ENCODE assay signal across 9 cellular contexts in the genomic region with DNA sequence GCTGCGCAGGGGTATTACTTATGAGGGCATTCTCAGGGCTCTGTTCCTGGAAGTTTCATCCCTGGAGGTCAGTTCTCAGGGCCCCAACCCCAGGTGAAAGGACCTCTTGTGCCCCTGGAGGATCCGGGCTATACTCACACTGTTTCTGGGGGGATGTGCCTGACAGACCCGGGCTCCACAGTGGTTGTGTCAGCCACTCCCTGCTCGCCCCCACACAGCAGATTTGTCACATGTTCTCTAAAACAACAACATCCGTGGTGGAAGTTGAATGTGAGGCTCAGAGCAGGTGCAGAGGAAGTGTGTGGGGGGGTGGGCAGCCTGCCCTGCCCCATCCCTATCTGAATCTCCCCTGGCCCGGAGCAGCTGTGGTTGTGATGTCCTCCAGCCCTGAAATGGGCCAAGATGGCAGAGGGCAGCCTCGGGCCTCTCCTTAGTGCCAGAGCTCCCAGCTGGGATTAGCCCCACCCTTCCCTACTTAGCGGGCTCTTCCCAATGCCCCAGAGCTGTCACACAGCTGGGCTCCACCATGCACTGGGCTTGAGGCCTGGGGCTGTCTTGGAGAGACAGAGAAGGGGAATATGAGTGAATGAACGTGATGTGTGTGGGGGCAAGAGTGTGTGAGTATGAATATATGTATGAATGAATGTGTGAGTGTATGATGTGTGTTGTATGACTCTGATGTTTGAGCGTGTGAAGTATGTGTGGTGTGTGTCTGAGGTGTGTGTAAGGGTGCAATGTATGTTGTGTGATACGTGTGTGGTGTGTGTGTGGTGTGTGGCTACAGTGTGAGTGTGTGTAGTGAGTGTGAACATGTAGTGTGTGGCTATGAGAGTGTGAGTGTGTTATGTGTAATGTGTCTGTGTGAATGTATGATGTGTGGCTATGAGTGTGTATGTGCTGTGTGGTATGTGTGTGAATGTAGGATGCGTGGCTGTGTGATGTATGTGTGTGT. TPM values are rescaled to one million over a fixed set of nuclear protein-coding genes. Genes with fewer than 3 reads are reported as not detected.
DNase-seq lines count a peak whose midpoint lies in the region; ATAC-seq, FAIRE-seq and TF ChIP-seq lines count a peak whose summit lies in the region.
"Had no signal": no experiment of that assay in that cellular context is flagged by ENCODE, and none has a peak within 500 bp of the region (broad histone marks: within the 10 kb centered on the region; RNA-seq: fewer than 3 reads in every experiment).

No MANE protein-coding gene starts in this region.

- H3K4me1 ChIP-seq in liver (ENCODE audit: control insufficient read depth in 4 of 4, insufficient read depth in 4 of 4, low read length in 3 of 4) (peaks cover 0 to 7% (median 1%) of the 10 kb centered on the region in 4 donors), BE2C (no peaks in the 10 kb centered on the region)

- no peak for FAIRE-seq in H54 (lab: Jason Lieb, UNC)

- H3K36me3 ChIP-seq in liver (ENCODE audit: control insufficient read depth in 4 of 4, insufficient read depth in 3 of 4, low read depth in 1 of 4, low read length in 3 of 4) (no peaks in the 10 kb centered on the region), BE2C (no peaks in the 10 kb centered on the region), WERI-Rb-1 (no peaks in the 10 kb centered on the region)

- peak; percentile 58 to 60 for DNase-seq in activated CD4-positive, alpha-beta T cell treated with anti-CD3 and anti-CD28 coated beads, Interleukin-2, amount 50 U/mL, for 4 hours
- DNase-seq in BE2C = no peak
- no peak for DNase-seq in H54 (ENCODE audit: insufficient read length, low spot score)
- no peak for DNase-seq in WERI-Rb-1
- no peak for DNase-seq in NCI-H510A (lab: John Stamatoyannopoulos, UW)

- H3K27ac ChIP-seq in liver (ENCODE audit: low read depth in 1 of 2, low read length in 2 of 2) (peak overlapping the region; percentile 54 to 58), WERI-Rb-1 (no peak overlapping the region)

- TF ChIP-seq RAD21 in liver (IDR thresholded peaks at IDR 0.05) = no peak

- ATAC-seq in GM19372 (IDR thresholded peaks at IDR 0.05; ENCODE audit: low read depth, unreplicated experiment) (peak; percentile 56), HG03175 (IDR thresholded peaks at IDR 0.05; ENCODE audit: unreplicated experiment) (peak; percentile 55)

- H3K4me3 ChIP-seq in liver (ENCODE audit: low read depth in 1 of 3, low read length in 3 of 3) = no peak overlapping the region
- H3K4me3 ChIP-seq in BE2C (ENCODE audit: low read depth, low read length) = no peak overlapping the region
- no peak overlapping the region for H3K4me3 ChIP-seq in WERI-Rb-1 (ENCODE audit: low read depth, low read length)

- TF ChIP-seq CTCF in liver (IDR thresholded peaks at IDR 0.05; ENCODE audit: low read depth, low read length, missing input control) = no peak
- no peak for TF ChIP-seq CTCF in BE2C (IDR thresholded peaks at IDR 0.05; ENCODE audit: low read depth, low read length)
- no peak for TF ChIP-seq CTCF in WERI-Rb-1 (IDR thresholded peaks at IDR 0.05; ENCODE audit: low read depth, low read length)

- no peaks in the 10 kb centered on the region for H3K27me3 ChIP-seq in liver (ENCODE audit: control insufficient read depth in 4 of 4, insufficient read depth in 4 of 4, low read length in 3 of 4)
- no peaks in the 10 kb centered on the region for H3K27me3 ChIP-seq in BE2C
- peaks cover 85% of the 10 kb centered on the region for H3K27me3 ChIP-seq in WERI-Rb-1 (ENCODE audit: insufficient read depth, low read depth, severe bottlenecking)

- WGBS in liver = 75% methylated on average over 12 of the region's 12 CpGs

- no peak overlapping the region for H3K9ac ChIP-seq in liver (ENCODE audit: low read depth in 1 of 2, low read length in 2 of 2)

- TF ChIP-seq POLR2A in H54 (IDR thresholded peaks at IDR 0.05; ENCODE audit: low read depth, low read length) = no peak

- H3K9me3 ChIP-seq in liver (ENCODE audit: control insufficient read depth in 4 of 4, low read length in 3 of 4) (no peaks in the 10 kb centered on the region), BE2C (no peaks in the 10 kb centered on the region), WERI-Rb-1 (ENCODE audit: severe bottlenecking) (peaks cover 9% of the 10 kb centered on the region)

TF ChIP-seq in liver, 16 proteins besides CTCF, POLR2A, EP300 and RAD21:
- no peak for TF ChIP-seq TAF1 (conservative IDR thresholded peaks at IDR 0.05)
- TF ChIP-seq, protein P1, sequence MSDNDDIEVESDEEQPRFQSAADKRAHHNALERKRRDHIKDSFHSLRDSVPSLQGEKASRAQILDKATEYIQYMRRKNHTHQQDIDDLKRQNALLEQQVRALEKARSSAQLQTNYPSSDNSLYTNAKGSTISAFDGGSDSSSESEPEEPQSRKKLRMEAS (IDR thresholded peaks at IDR 0.05) = no peak
- TF ChIP-seq HNF4G (IDR thresholded peaks at IDR 0.05) = no peak
- TF ChIP-seq JUND (IDR thresholded peaks at IDR 0.05) = no peak
- no peak for TF ChIP-seq YY1 (IDR thresholded peaks at IDR 0.05)
- no peak for TF ChIP-seq FOXA2 (IDR thresholded peaks at IDR 0.05)
- no peak for TF ChIP-seq EGR1 (IDR thresholded peaks at IDR 0.05; ENCODE audit: low read depth in 2 of 2)
- no peak for TF ChIP-seq SP1 (IDR thresholded peaks at IDR 0.05)
- no peak for TF ChIP-seq GABPA (IDR thresholded peaks at IDR 0.05 in 1 of 2, conservative IDR thresholded peaks at IDR 0.05 in 1 of 2)
- no peak for TF ChIP-seq RXRA (IDR thresholded peaks at IDR 0.05)
- TF ChIP-seq NR2F2 (IDR thresholded peaks at IDR 0.05) = no peak
- TF ChIP-seq FOXA1 (IDR thresholded peaks at IDR 0.05) = no peak
- TF ChIP-seq, protein P2, sequence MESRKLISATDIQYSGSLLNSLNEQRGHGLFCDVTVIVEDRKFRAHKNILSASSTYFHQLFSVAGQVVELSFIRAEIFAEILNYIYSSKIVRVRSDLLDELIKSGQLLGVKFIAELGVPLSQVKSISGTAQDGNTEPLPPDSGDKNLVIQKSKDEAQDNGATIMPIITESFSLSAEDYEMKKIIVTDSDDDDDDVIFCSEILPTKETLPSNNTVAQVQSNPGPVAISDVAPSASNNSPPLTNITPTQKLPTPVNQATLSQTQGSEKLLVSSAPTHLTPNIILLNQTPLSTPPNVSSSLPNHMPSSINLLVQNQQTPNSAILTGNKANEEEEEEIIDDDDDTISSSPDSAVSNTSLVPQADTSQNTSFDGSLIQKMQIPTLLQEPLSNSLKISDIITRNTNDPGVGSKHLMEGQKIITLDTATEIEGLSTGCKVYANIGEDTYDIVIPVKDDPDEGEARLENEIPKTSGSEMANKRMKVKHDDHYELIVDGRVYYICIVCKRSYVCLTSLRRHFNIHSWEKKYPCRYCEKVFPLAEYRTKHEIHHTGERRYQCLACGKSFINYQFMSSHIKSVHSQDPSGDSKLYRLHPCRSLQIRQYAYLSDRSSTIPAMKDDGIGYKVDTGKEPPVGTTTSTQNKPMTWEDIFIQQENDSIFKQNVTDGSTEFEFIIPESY (IDR thresholded peaks at IDR 0.05) = no peak
- TF ChIP-seq HNF4A (conservative IDR thresholded peaks at IDR 0.05) = no peak
- TF ChIP-seq, protein P3, sequence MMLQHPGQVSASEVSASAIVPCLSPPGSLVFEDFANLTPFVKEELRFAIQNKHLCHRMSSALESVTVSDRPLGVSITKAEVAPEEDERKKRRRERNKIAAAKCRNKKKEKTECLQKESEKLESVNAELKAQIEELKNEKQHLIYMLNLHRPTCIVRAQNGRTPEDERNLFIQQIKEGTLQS (IDR thresholded peaks at IDR 0.05) = no peak
- no peak for TF ChIP-seq REST (IDR thresholded peaks at IDR 0.05)

RNA-seq across cellular contexts. Expression of gene FCMR, which starts 1.5 kb away (rescaled TPM):
- total RNA-seq in liver = 1 to 10 TPM in 1 of 2 donors, under 1 TPM in 1; 0.70 to 1.3 TPM
- 1 to 10 TPM; 2.2 to 3.6 TPM for polyA plus RNA-seq in liver
- 1.0 TPM for polyA plus RNA-seq in BE2C (2012; ENCODE audit: insufficient read depth, insufficient read length, low read depth)

RNA-seq across cellular contexts. Expression of gene PIGR, which starts 23.0 kb away (rescaled TPM):
- 10 to 100 TPM in 1 of 2 donors, under 1 TPM in 1; 0.09 to 43.3 TPM for total RNA-seq in liver
- 10 to 100 TPM; 12.0 to 16.1 TPM for polyA plus RNA-seq in liver
- polyA plus RNA-seq in BE2C (2012; ENCODE audit: insufficient read depth, insufficient read length, low read depth) = not detected
- total RNA-seq: mononuclear cell had no signal

RNA-seq across cellular contexts. Expression of gene IL24, which starts 26.0 kb away (rescaled TPM):
- not detected for total RNA-seq in liver
- under 1 TPM in 1 of 2 donors, not detected in 1; 0.13 TPM for polyA plus RNA-seq in liver
- 0.36 TPM for polyA plus RNA-seq in BE2C (2012; ENCODE audit: insufficient read depth, insufficient read length, low read depth)

RNA-seq across cellular contexts. Expression of gene FCAMR, which starts 47.0 kb away (rescaled TPM):
- under 1 TPM; 0.14 to 0.59 TPM for total RNA-seq in liver
- under 1 TPM; 0.23 to 0.54 TPM for polyA plus RNA-seq in liver
- polyA plus RNA-seq in BE2C (2012; ENCODE audit: insufficient read depth, insufficient read length, low read depth) = not detected
- total RNA-seq: mononuclear cell had no signal

RNA-seq across cellular contexts. Expression of gene IL20, which starts 57.9 kb away (rescaled TPM):
- under 1 TPM in 1 of 2 donors, not detected in 1; 0.17 TPM for total RNA-seq in liver
- polyA plus RNA-seq in liver = not detected
- polyA plus RNA-seq in BE2C (2012; ENCODE audit: insufficient read depth, insufficient read length, low read depth) = not detected
- total RNA-seq: mononuclear cell had no signal

Comparison
In these comparisons a context has a peak if more than half of its experiments do, and no peak if none do; other contexts are left out.
1. DNase-seq: peak in activated CD4-positive, alpha-beta T cell treated with anti-CD3 and anti-CD28 coated beads, Interleukin-2, amount 50 U/mL, for 4 hours (2 of 2); none in BE2C (single experiment), H54 (single experiment), WERI-Rb-1 (single experiment) and NCI-H510A (single experiment).